8 cellular contexts compared by ENCODE assay signal in genomic region chr17:44828919-44829557, GRCh38. TPM values are rescaled to one million over a fixed set of nuclear protein-coding genes. Genes with fewer than 3 reads are reported as not detected.
A peak's percentile ranks its signal among the peaks of the same experiment; 100 is the strongest.
DNase-seq lines count a peak whose midpoint lies in the region; ATAC-seq and TF ChIP-seq lines count a peak whose summit lies in the region.

No MANE protein-coding gene starts in this region.

- H3K9me3 ChIP-seq in lung (ENCODE audit: control insufficient read depth in 2 of 2, insufficient read depth in 1 of 2, low read length in 1 of 2), result no peaks in the 10 kb centered on the region

- no peaks in the 10 kb centered on the region for H3K27me3 ChIP-seq in lung (ENCODE audit: control insufficient read depth, insufficient read depth)

- TF ChIP-seq CTCF in LNCaP clone FGC (IDR thresholded peaks at IDR 0.05; ENCODE audit: control insufficient read depth, extremely low read depth, insufficient read depth) (no peak), brain (conservative IDR thresholded peaks at IDR 0.05) (no peak), lung (IDR thresholded peaks at IDR 0.05; ENCODE audit: control extremely low read depth, extremely low read depth) (no peak)

- H3K4me3 ChIP-seq in LNCaP clone FGC (ENCODE audit: low read depth, low read length), result peak overlapping the region; percentile 54
- H3K4me3 ChIP-seq in lung, result peak overlapping the region; percentile 63
- peak overlapping the region; percentile 86 for H3K4me3 ChIP-seq in urinary bladder (ENCODE audit: low read depth, low read length)

- H3K4me1 Mint-ChIP-seq in brain, result peaks cover 27% of the 10 kb centered on the region

- no peak for ATAC-seq in lung (ENCODE audit: insufficient read depth, low FRiP score)
- ATAC-seq in GM19452 (IDR thresholded peaks at IDR 0.05; ENCODE audit: unreplicated experiment), result no peak

- H3K27me3 Mint-ChIP-seq in brain, result peaks cover 28% of the 10 kb centered on the region

- DNase-seq in DMS53 treated with DMSO at 0.1 percent for 48 hours (lab: John Stamatoyannopoulos, UW; ENCODE audit: unreplicated experiment) (peak; percentile 40), LNCaP clone FGC (ENCODE audit: low read depth) (no peak), lung (ENCODE audit: low spot score) (no peak), occipital lobe (lab: John Stamatoyannopoulos, UW) (no peak), iPS-NIHi11 (ENCODE audit: low spot score) (no peak)

- peak overlapping the region; percentile 93 to 99 (median 95) for H3K4me3 Mint-ChIP-seq in brain

- H3K4me1 ChIP-seq in lung (ENCODE audit: control insufficient read depth in 2 of 2, insufficient read depth in 2 of 2, low read length in 2 of 2) (peaks cover 0 to 4% of the 10 kb centered on the region in 2 donors), urinary bladder (ENCODE audit: insufficient read depth) (no peaks in the 10 kb centered on the region)

- peak overlapping the region; percentile 9 to 99 for H3K27ac ChIP-seq in lung (ENCODE audit: low read depth in 1 of 2, low read length in 1 of 2)
- peak overlapping the region; percentile 71 for H3K27ac ChIP-seq in urinary bladder (ENCODE audit: low read depth)

- 4 to 5% methylated on average over 24 of the region's 24 CpGs for WGBS in lung, 2 donors
- WGBS in urinary bladder, result 1% methylated on average over 24 of the region's 24 CpGs

- no peaks in the 10 kb centered on the region for H3K36me3 Mint-ChIP-seq in brain

- peak overlapping the region; percentile 76 to 95 (median 89) for H3K27ac Mint-ChIP-seq in brain

- H3K36me3 ChIP-seq in lung (ENCODE audit: control insufficient read depth in 2 of 2, insufficient read depth in 2 of 2, low read length in 2 of 2) (no peaks in the 10 kb centered on the region), urinary bladder (ENCODE audit: insufficient read depth) (no peaks in the 10 kb centered on the region)

- H3K9me3 Mint-ChIP-seq in brain, result peaks cover 0 to 3% (median 0%) of the 10 kb centered on the region in 5 experiments

RNA-seq across cellular contexts. Expression of gene GJC1, which starts 1.0 kb away (rescaled TPM):
- polyA plus RNA-seq in brain (ENCODE audit: insufficient read depth, low read depth, low replicate concordance) (6.8 TPM), lung (1 to 10 TPM; 3.9 TPM), urinary bladder (21.8 TPM)
- total RNA-seq in lung (10 to 100 TPM; 13.0 to 44.3 TPM), urinary bladder (63.2 TPM), occipital lobe (81.3 TPM)

RNA-seq across cellular contexts. Expression of gene HIGD1B, which starts 18.6 kb away (rescaled TPM):
- polyA plus RNA-seq in brain (ENCODE audit: insufficient read depth, low read depth, low replicate concordance) (21.9 TPM), lung (10 to 100 TPM in 1 of 2 donors, 1 to 10 TPM in 1; 3.0 to 25.4 TPM), urinary bladder (9.6 TPM)
- total RNA-seq in lung (10 to 100 TPM; 12.1 to 23.9 TPM), urinary bladder (2.1 TPM), occipital lobe (3.7 TPM)
